In the genomic region with DNA sequence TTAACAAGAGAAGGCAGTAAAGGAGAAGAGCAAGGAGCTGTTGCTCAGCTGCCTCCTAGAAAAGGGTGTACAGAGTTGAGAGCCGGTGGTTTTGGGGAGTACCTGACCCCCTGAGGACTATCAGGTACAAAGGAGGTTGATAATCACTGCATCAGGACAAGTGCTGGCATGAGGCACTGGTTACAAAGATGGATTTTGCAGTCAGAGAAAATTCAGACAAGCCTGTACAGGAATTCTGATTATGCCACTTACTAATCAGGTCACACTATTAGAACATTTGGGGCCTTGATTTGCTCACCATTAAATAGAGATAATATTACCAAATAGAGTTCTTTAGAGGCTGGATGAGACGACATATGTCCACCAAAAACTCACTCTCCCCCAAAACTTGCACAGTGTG, we compare ENCODE assay signal across 29 cellular contexts.
"Had no signal": no experiment of that assay in that cellular context is flagged by ENCODE, and none has a peak within 500 bp of the region (broad histone marks: within the 10 kb centered on the region; RNA-seq: fewer than 3 reads in every experiment).

No MANE protein-coding gene starts in this region.

- H3K27me3 ChIP-seq: ascending aorta, SJCRH30 had no signal

- H3K27me3 Mint-ChIP-seq: activated CD4-positive, alpha-beta memory T cell treated with anti-CD3 and anti-CD28 coated beads, Interleukin-2, amount 10 ng/mL, durations not matched to agents 7 days and 5 days; activated CD8-positive, alpha-beta memory T cell treated with anti-CD3 and anti-CD28 coated beads, Interleukin-2, amount 10 ng/mL, durations not matched to agents 7 days and 5 days; activated naive CD8-positive, alpha-beta T cell treated with anti-CD3 and anti-CD28 coated beads for 36 hours had no signal

- H3K27ac Mint-ChIP-seq: activated CD4-positive, alpha-beta memory T cell treated with anti-CD3 and anti-CD28 coated beads, Interleukin-2, amount 10 ng/mL, durations not matched to agents 7 days and 5 days; activated CD8-positive, alpha-beta memory T cell treated with anti-CD3 and anti-CD28 coated beads, Interleukin-2, amount 10 ng/mL, durations not matched to agents 7 days and 5 days; activated naive CD8-positive, alpha-beta T cell treated with anti-CD3 and anti-CD28 coated beads for 36 hours had no signal

- H3K36me3 ChIP-seq: ascending aorta, SJCRH30, WERI-Rb-1 had no signal

- H3K9me3 ChIP-seq: ascending aorta, SJCRH30 had no signal

- H3K4me1 Mint-ChIP-seq: activated CD4-positive, alpha-beta memory T cell treated with anti-CD3 and anti-CD28 coated beads, Interleukin-2, amount 10 ng/mL, durations not matched to agents 7 days and 5 days; activated CD8-positive, alpha-beta memory T cell treated with anti-CD3 and anti-CD28 coated beads, Interleukin-2, amount 10 ng/mL, durations not matched to agents 7 days and 5 days; activated naive CD8-positive, alpha-beta T cell treated with anti-CD3 and anti-CD28 coated beads for 36 hours had no signal

- DNase-seq: activated CD4-positive, alpha-beta memory T cell treated with anti-CD3 and anti-CD28 coated beads, Interleukin-2, amount 10 ng/mL, durations not matched to agents 7 days and 5 days; activated CD4-positive, alpha-beta T cell treated with anti-CD3 and anti-CD28 coated beads for 1 hour; activated CD4-positive, alpha-beta T cell treated with anti-CD3 and anti-CD28 coated beads for 48 hours; activated CD4-positive, CD25-positive, alpha-beta regulatory T cell; activated CD8-positive, alpha-beta memory T cell treated with anti-CD3 and anti-CD28 coated beads for 24 hours; activated CD8-positive, alpha-beta memory T cell treated with anti-CD3 and anti-CD28 coated beads, Interleukin-2, amount 10 ng/mL, durations not matched to agents 7 days and 5 days; activated CD8-positive, alpha-beta memory T cell treated with anti-CD3 and anti-CD28 coated beads, Interleukin-2, amount 50 U/mL, for 48 hours; activated effector memory CD4-positive, alpha-beta T cell treated with Interleukin-2 at 50 U/mL for 16 hours; activated naive CD4-positive, alpha-beta T cell treated with anti-CD3 and anti-CD28 coated beads, Interleukin-2, amount 50 U/mL, for 16 hours; activated naive CD8-positive, alpha-beta T cell treated with anti-CD3 and anti-CD28 coated beads for 36 hours; activated T-cell treated with anti-CD3 and anti-CD28 coated beads, Interleukin-2, amount 50 U/mL, for 48 hours; amygdala; NCI-H1105; NCI-H1417 treated with DMSO at 0.1 percent for 48 hours; NCI-H187 treated with DMSO at 0.1 percent for 48 hours; NCI-H2081; NCI-H2171 treated with DMSO at 0.1 percent for 48 hours; NCI-H2227 treated with DMSO at 0.1 percent for 48 hours; NCI-H446; NCI-H510A treated with DMSO at 0.1 percent for 48 hours; NCI-H526 treated with DMSO at 0.1 percent for 48 hours; NCI-H82; SHP77; SJCRH30; T1000; WERI-Rb-1 had no signal

- H3K36me3 Mint-ChIP-seq: activated CD8-positive, alpha-beta memory T cell treated with anti-CD3 and anti-CD28 coated beads, Interleukin-2, amount 10 ng/mL, durations not matched to agents 7 days and 5 days; activated naive CD8-positive, alpha-beta T cell treated with anti-CD3 and anti-CD28 coated beads for 36 hours had no signal

- H3K4me2 ChIP-seq: KMS-11 had no signal

- H3K9ac ChIP-seq: KMS-11 had no signal

- H3K4me3 ChIP-seq: ascending aorta, SJCRH30, SK-N-MC had no signal

- H3K9me3 Mint-ChIP-seq: activated CD4-positive, alpha-beta memory T cell treated with anti-CD3 and anti-CD28 coated beads, Interleukin-2, amount 10 ng/mL, durations not matched to agents 7 days and 5 days; activated naive CD8-positive, alpha-beta T cell treated with anti-CD3 and anti-CD28 coated beads for 36 hours had no signal

- H3K27ac ChIP-seq: ascending aorta, KMS-11, SJCRH30, SK-N-MC, WERI-Rb-1 had no signal

- H3K4me3 Mint-ChIP-seq: activated CD4-positive, alpha-beta memory T cell treated with anti-CD3 and anti-CD28 coated beads, Interleukin-2, amount 10 ng/mL, durations not matched to agents 7 days and 5 days; activated CD8-positive, alpha-beta memory T cell treated with anti-CD3 and anti-CD28 coated beads, Interleukin-2, amount 10 ng/mL, durations not matched to agents 7 days and 5 days; activated naive CD8-positive, alpha-beta T cell treated with anti-CD3 and anti-CD28 coated beads for 36 hours had no signal

- H3K4me1 ChIP-seq: ascending aorta, SJCRH30 had no signal
